In genomic region chr12:130145731-130146130, GRCh38 we compare ENCODE assay signal across 20 cellular contexts. TPM values are rescaled to one million over a fixed set of nuclear protein-coding genes. Genes with fewer than 3 reads are reported as not detected.
DNase-seq lines count a peak whose midpoint lies in the region; ATAC-seq, FAIRE-seq and TF ChIP-seq lines count a peak whose summit lies in the region.
"Had no signal": no experiment of that assay in that cellular context is flagged by ENCODE, and none has a peak within 500 bp of the region (broad histone marks: within the 10 kb centered on the region; RNA-seq: fewer than 3 reads in every experiment).

No MANE protein-coding gene starts in this region.

- H3K4me3 ChIP-seq in K562 (no peak overlapping the region), lower lobe of right lung (no peak overlapping the region)
- H3K4me3 ChIP-seq: HAP-1 had no signal

- no peak overlapping the region for H3K4me2 ChIP-seq in K562 (ENCODE audit: insufficient read depth, low read length)

- in situ Hi-C loops in K562 (cut with MboI) = no loop called here

- POLR2A ChIA-PET in K562 (lab: Yijun Ruan, JAX) = interaction anchor here (1.2 kb wide), 1 partner anchor 117 kb away, joined by 3 read pairs; no protein-coding TSS in a partner anchor

- DNase-seq in Daoy (ENCODE audit: low read depth) (peak; percentile 82), K562 (ENCODE audit: extremely low read depth in 1 of 4, low spot score in 3 of 4) (no peak), lower lobe of right lung (peak; percentile 20), posterior vena cava (ENCODE audit: low spot score) (peak; percentile 47), pons (ENCODE audit: low spot score) (no peak), T-helper 9 cell (no peak)
- DNase-seq: CD8-positive, alpha-beta T cell; COR-L47; DND-41; GF-D8; GOT3 had no signal

- H3K4me1 ChIP-seq in K562 (replicated peaks in 1 of 2; ENCODE audit: control insufficient read depth in 2 of 2, insufficient read depth in 2 of 2, low read length in 2 of 2) (no peaks in the 10 kb centered on the region), lower lobe of right lung (no peaks in the 10 kb centered on the region)
- H3K4me1 ChIP-seq: HAP-1 had no signal

- WGBS in K562 (ENCODE audit: insufficient coverage, low coverage, missing lambda C conversion rate) = 1% methylated on average over 13 of the region's 13 CpGs

- H3K9me1 ChIP-seq in K562 (ENCODE audit: control insufficient read depth, insufficient read depth, low read length) = no peaks in the 10 kb centered on the region

- H3K79me2 ChIP-seq in K562 (ENCODE audit: control insufficient read depth, insufficient read depth, low read length) = no peaks in the 10 kb centered on the region

- no TSS peak for BruUV-seq in K562 (replicated peaks; lab: Mats Ljungman, UMichigan)

- H3K9me3 ChIP-seq in K562 (replicated peaks; ENCODE audit: control insufficient read depth, insufficient read depth, low read depth, low read length) = no peaks in the 10 kb centered on the region
- no peaks in the 10 kb centered on the region for H3K9me3 ChIP-seq in lower lobe of right lung
- H3K9me3 ChIP-seq: HAP-1 had no signal

- no peak overlapping the region for H2AFZ ChIP-seq in K562 (ENCODE audit: low read depth, low read length)

- CTCF ChIA-PET in K562 (lab: Yijun Ruan, JAX; ENCODE audit: low intra/inter-chr PET ratio) = no interaction called here

- no peak for TF ChIP-seq CTCF in K562 (IDR thresholded peaks at IDR 0.05 in 2 of 3, conservative IDR thresholded peaks at IDR 0.05 in 1 of 3; ENCODE audit: insufficient read depth in 2 of 3, low read depth in 1 of 3, low read length in 3 of 3)
- no peak for TF ChIP-seq CTCF in lower lobe of right lung (IDR thresholded peaks at IDR 0.05)

- no peak overlapping the region for H3K27ac ChIP-seq in K562 (ENCODE audit: extremely low read depth, low read depth, low read length)
- no peak overlapping the region for H3K27ac ChIP-seq in lower lobe of right lung

- no peak for TF ChIP-seq POLR2A in K562 (conservative IDR thresholded peaks at IDR 0.05)

- ATAC-seq in K562 (no peak), lower lobe of right lung (no peak), GM21367 (IDR thresholded peaks at IDR 0.05; ENCODE audit: unreplicated experiment) (no peak)
- ATAC-seq: CD8-positive, alpha-beta T cell had no signal

- intact Hi-C loops in K562 (cut with micrococcal nuclease) (no loop called here), lower lobe of right lung (cut with DNase I) (no loop called here), posterior vena cava (cut with DNase I) (no loop called here)

- H3K36me3 ChIP-seq in K562 (ENCODE audit: control insufficient read depth, insufficient read depth, low read length) = no peaks in the 10 kb centered on the region
- H3K36me3 ChIP-seq in lower lobe of right lung = no peaks in the 10 kb centered on the region
- H3K36me3 ChIP-seq: HAP-1 had no signal

- peaks cover 6% of the 10 kb centered on the region; the same call in 1 of the 2 replicates for H4K20me1 ChIP-seq in K562 (replicated peaks; ENCODE audit: control insufficient read depth, insufficient read depth, low read length)

- FAIRE-seq in K562 (lab: Jason Lieb, UNC) = no peak
- FAIRE-seq: A204.1, D721Med had no signal

- no peak overlapping the region for H3K9ac ChIP-seq in K562 (ENCODE audit: insufficient read depth in 1 of 2, low read depth in 2 of 2, low read length in 2 of 2)

- H3K27me3 ChIP-seq in K562 (ENCODE audit: control insufficient read depth in 2 of 2, insufficient read depth in 2 of 2, low read length in 2 of 2) = peaks cover 9 to 44% of the 10 kb centered on the region in 2 experiments
- peaks cover 8% of the 10 kb centered on the region for H3K27me3 ChIP-seq in lower lobe of right lung (ENCODE audit: low read depth)

- TF ChIP-seq RAD21 in K562 (CRISPR knock-in tag; conservative IDR thresholded peaks at IDR 0.05 in 1 of 2, IDR thresholded peaks at IDR 0.05 in 1 of 2) = no peak

- no peak for TF ChIP-seq EP300 in K562 (IDR thresholded peaks at IDR 0.05; ENCODE audit: low read length)

TF ChIP-seq in K562, 482 proteins besides CTCF, POLR2A, EP300 and RAD21:
- TF ChIP-seq CBFA2T3 (IDR thresholded peaks at IDR 0.05) = peak; percentile 37
- no peak for TF ChIP-seq ZNF717 (CRISPR knock-in tag; IDR thresholded peaks at IDR 0.05)
- TF ChIP-seq CREB5 (CRISPR knock-in tag; IDR thresholded peaks at IDR 0.05) = no peak
- TF ChIP-seq CBX3 (IDR thresholded peaks at IDR 0.05; ENCODE audit: borderline replicate concordance in 1 of 2, low read length in 2 of 2) = no peak
- TF ChIP-seq TAF7 (tag; IDR thresholded peaks at IDR 0.05) = no peak
- TF ChIP-seq CBFA2T2 (conservative IDR thresholded peaks at IDR 0.05) = peak; percentile 17; the same call in 1 of the 2 replicates
- no peak for TF ChIP-seq NR2C2 (CRISPR knock-in tag; IDR thresholded peaks at IDR 0.05)
- TF ChIP-seq NR2C2 (tag; IDR thresholded peaks at IDR 0.05) = no peak
- no peak for TF ChIP-seq ZNF644 (tag; IDR thresholded peaks at IDR 0.05; ENCODE audit: low read depth)
- TF ChIP-seq RFX5 (IDR thresholded peaks at IDR 0.05; ENCODE audit: low read depth, low read length) = no peak
- TF ChIP-seq RBM22 (IDR thresholded peaks at IDR 0.05; ENCODE audit: low read depth, low read length, poor library complexity, severe bottlenecking) = no peak
- no peak for TF ChIP-seq U2AF2 (optimal IDR thresholded peaks at IDR 0.05; ENCODE audit: low read depth, low read length)
- TF ChIP-seq CHD4 (IDR thresholded peaks at IDR 0.05; ENCODE audit: insufficient read depth, insufficient replicate concordance, low read depth, low read length, poor library complexity, severe bottlenecking) = no peak
TF ChIP-seq in K562: peak in this region for 2.

RNA-seq across cellular contexts. Expression of gene FZD10, which starts 16.5 kb away (rescaled TPM):
- total RNA-seq in Daoy (2014; rRNA removed; shearing (Covaris generic)) = 0.17 and 0.74 TPM in 2 replicates
- not detected in 2 replicates for total RNA-seq in K562 (2011; cell fraction: chromatin; rRNA removed; ENCODE audit: low replicate concordance)
- total RNA-seq in K562 (2011; cell fraction: nucleolus; rRNA removed) = not detected in 2 replicates
- not detected in 2 replicates for total RNA-seq in K562 (2011; cell fraction: nucleoplasm; rRNA removed)
- total RNA-seq in K562 (2014; rRNA removed) = not detected in 2 replicates
- total RNA-seq in K562 (2014; rRNA removed; fragmentation: Illumina TruSeq; extraction: Trizol) = not detected in 2 replicates
- not detected in 2 replicates for total RNA-seq in K562 (2015; rRNA removed; fragmentation: Illumina TruSeq; extraction: Trizol)
- total RNA-seq in K562 (2021) = not detected in 2 replicates
- polyA plus RNA-seq in K562 (2011; rRNA removed) = not detected in 2 replicates
- polyA plus RNA-seq in K562 (2011; cell fraction: cytosol; rRNA removed) = not detected in 2 replicates
- not detected in 2 replicates for polyA plus RNA-seq in K562 (2011; cell fraction: nucleus; rRNA removed)
- polyA plus RNA-seq in K562 (2012) = not detected in 2 replicates
- polyA plus RNA-seq in K562 (2014; fragmentation: Illumina TruSeq; extraction: Trizol) = not detected in 2 replicates
- not detected for polyA plus RNA-seq in K562 (2014; fragmentation: Nextera tagmentation; extraction: Ambion mirVana)
- not detected in 2 replicates for polyA plus RNA-seq in K562 (2014; rRNA removed)
- not detected in 2 replicates for polyA minus RNA-seq in K562 (2011; rRNA and poly(A)+ RNA removed)
- polyA minus RNA-seq in K562 (2011; cell fraction: cytosol; rRNA and poly(A)+ RNA removed) = 0.29 and 1.8 TPM in 2 replicates
- 0.13 TPM in 1 of 2 replicates, not detected in the other for polyA minus RNA-seq in K562 (2011; cell fraction: nucleus; rRNA and poly(A)+ RNA removed)
- total RNA-seq in lower lobe of right lung = 1.9 TPM
- 1 to 10 TPM in 1 of 2 donors, under 1 TPM in 1; 0.51 to 1.1 TPM for total RNA-seq in posterior vena cava
- total RNA-seq: CD8-positive, alpha-beta T cell; HT1080 had no signal
- polyA plus RNA-seq: AG04450, BJ, CD14-positive monocyte, IgD-negative memory B cell had no signal

Comparison
In these comparisons a context has a peak if more than half of its experiments do, and no peak if none do; other contexts are left out.
1. DNase-seq: peak in Daoy (single experiment), lower lobe of right lung (single experiment) and posterior vena cava (single experiment); none in K562 (0 of 4), pons (single experiment) and T-helper 9 cell (single experiment).